ENCODE assay signal across 17 cellular contexts in the genomic region with DNA sequence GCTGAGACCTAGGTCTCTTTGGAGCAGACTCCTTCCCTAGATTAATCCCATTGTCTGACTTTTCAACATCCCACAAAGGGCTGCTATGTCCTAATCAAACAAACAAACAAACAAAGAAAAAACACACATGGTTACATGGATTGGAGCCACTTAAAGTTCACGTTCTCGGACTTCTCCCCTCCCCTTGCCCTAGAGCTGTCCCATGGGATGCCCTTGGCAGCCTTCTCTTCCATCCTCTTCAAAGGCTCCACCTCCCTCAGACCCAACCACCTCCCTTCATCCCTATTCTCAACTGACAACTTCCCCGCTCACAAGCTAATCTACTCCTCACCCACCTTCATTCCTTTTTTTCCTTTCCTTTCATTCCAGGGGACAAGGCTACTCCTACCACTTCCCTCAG. TPM values are rescaled to one million over a fixed set of nuclear protein-coding genes. Genes with fewer than 3 reads are reported as not detected.
DNase-seq lines count a peak whose midpoint lies in the region; FAIRE-seq and TF ChIP-seq lines count a peak whose summit lies in the region.
"Had no signal": no experiment of that assay in that cellular context is flagged by ENCODE, and none has a peak within 500 bp of the region (broad histone marks: within the 10 kb centered on the region; RNA-seq: fewer than 3 reads in every experiment).

No MANE protein-coding gene starts in this region.

- no peak overlapping the region for H3K4me3 ChIP-seq in parathyroid adenoma (ENCODE audit: low read depth, low read length)
- H3K4me3 ChIP-seq: esophagus squamous epithelium, Peyer's patch had no signal

- H3K27ac ChIP-seq in parathyroid adenoma = peak overlapping the region; percentile 11

- no peaks in the 10 kb centered on the region for H3K27me3 ChIP-seq in parathyroid adenoma (ENCODE audit: control insufficient read depth, insufficient read depth, low read length)
- H3K27me3 ChIP-seq: esophagus squamous epithelium, Peyer's patch had no signal

- no peaks in the 10 kb centered on the region for H3K79me2 ChIP-seq in parathyroid adenoma

- no peaks in the 10 kb centered on the region for H3K36me3 ChIP-seq in parathyroid adenoma (ENCODE audit: control insufficient read depth, insufficient read depth, low read length)
- H3K36me3 ChIP-seq: esophagus squamous epithelium, Peyer's patch had no signal

- DNase-seq in NCI-H69 (lab: John Stamatoyannopoulos, UW) (peak; percentile 44), fibroblast of the conjunctiva (ENCODE audit: low read depth) (peak; percentile 34), urothelium cell line (ENCODE audit: low spot score) (no peak), SK-N-DZ (ENCODE audit: low spot score) (no peak), GM12892 (ENCODE audit: insufficient read length) (no peak), NCI-H1694 treated with DMSO at 0.1 percent for 48 hours (lab: John Stamatoyannopoulos, UW) (no peak)
- DNase-seq: activated CD4-positive, alpha-beta T cell treated with anti-CD3 and anti-CD28 coated beads, Interleukin-2, amount 10 ng/mL, durations not matched to agents 7 days and 5 days; activated T-cell treated with anti-CD3 and anti-CD28 coated beads for 4 hours; DMS153; esophagus squamous epithelium; H9; naive thymus-derived CD4-positive, alpha-beta T cell; NCI-H1694; NCI-H748 treated with DMSO at 0.1 percent for 48 hours; Peyer's patch had no signal

- H3K4me1 ChIP-seq in parathyroid adenoma = peaks cover 22% of the 10 kb centered on the region
- H3K4me1 ChIP-seq: Peyer's patch had no signal

- no peak for TF ChIP-seq POLR2A in GM12892 (IDR thresholded peaks at IDR 0.05; ENCODE audit: low read depth, low read length)

- H2AFZ ChIP-seq in parathyroid adenoma = no peak overlapping the region

- no peak for TF ChIP-seq CTCF in parathyroid adenoma (IDR thresholded peaks at IDR 0.05)

- no peaks in the 10 kb centered on the region for H3K9me3 ChIP-seq in parathyroid adenoma (ENCODE audit: control insufficient read depth, low read length)
- H3K9me3 ChIP-seq: esophagus squamous epithelium, Peyer's patch had no signal

- FAIRE-seq in urothelium cell line (lab: Jason Lieb, UNC) (peak; percentile 13), GM12892 (lab: Jason Lieb, UNC) (no peak)
- FAIRE-seq: GM18507 had no signal

- no peak overlapping the region for H3K9ac ChIP-seq in parathyroid adenoma

- H3K4me2 ChIP-seq in parathyroid adenoma (ENCODE audit: low read length) = no peak overlapping the region

RNA-seq across cellular contexts. Expression of gene GPR135, which starts 40.5 kb away (rescaled TPM):
- polyA plus RNA-seq in SK-N-DZ (2014; cell fraction: cytosol; rRNA removed) = 0.79 and 3.0 TPM in 2 replicates
- polyA plus RNA-seq in SK-N-DZ (2014; cell fraction: nucleus; rRNA removed) = 4.4 and 4.7 TPM in 2 replicates
- 0.30 TPM for polyA plus RNA-seq in GM12892 (2012; ENCODE audit: missing spikeins)

RNA-seq across cellular contexts. Expression of gene L3HYPDH, which starts 59.5 kb away (rescaled TPM):
- 10.6 and 19.5 TPM in 2 replicates for polyA plus RNA-seq in SK-N-DZ (2014; cell fraction: cytosol; rRNA removed)
- polyA plus RNA-seq in SK-N-DZ (2014; cell fraction: nucleus; rRNA removed) = 92.9 and 96.1 TPM in 2 replicates
- polyA plus RNA-seq in GM12892 (2012; ENCODE audit: missing spikeins) = 17.9 TPM

RNA-seq across cellular contexts. Expression of gene JKAMP, which starts 59.6 kb away (rescaled TPM):
- polyA plus RNA-seq in SK-N-DZ (2014; cell fraction: cytosol; rRNA removed) = 80.7 and 91.4 TPM in 2 replicates
- 76.9 and 96.0 TPM in 2 replicates for polyA plus RNA-seq in SK-N-DZ (2014; cell fraction: nucleus; rRNA removed)
- 31.4 TPM for polyA plus RNA-seq in GM12892 (2012; ENCODE audit: missing spikeins)

Comparison
In these comparisons a context has a peak if more than half of its experiments do, and no peak if none do; other contexts are left out.
1. DNase-seq: peak in NCI-H69 (single experiment) and fibroblast of the conjunctiva (single experiment); none in urothelium cell line (single experiment), SK-N-DZ (single experiment), GM12892 (single experiment) and NCI-H1694 treated with DMSO at 0.1 percent for 48 hours (single experiment).